Comparison of ENCODE assay signal across 9 cellular contexts in genomic region chr6:43120938-43121913, GRCh38. TPM values are rescaled to one million over a fixed set of nuclear protein-coding genes. Genes with fewer than 3 reads are reported as not detected.
DNase-seq lines count a peak whose midpoint lies in the region; TF ChIP-seq lines count a peak whose summit lies in the region.
"Had no signal": no experiment of that assay in that cellular context is flagged by ENCODE, and none has a peak within 500 bp of the region (broad histone marks: within the 10 kb centered on the region; RNA-seq: fewer than 3 reads in every experiment).

No MANE protein-coding gene starts in this region.

- H3K4me1 ChIP-seq in thyroid gland, result no peaks in the 10 kb centered on the region

- no peaks in the 10 kb centered on the region for H3K4me1 Mint-ChIP-seq in activated T-helper 1 cell treated with anti-CD3 and anti-CD28 coated beads, Interleukin-12 subunit alpha, Interleukin-12 subunit beta, Interleukin-2, Interleukin-4 antibody, amounts not matched to agents 30 ng/mL and 10 ng/mL and 1 ng/mL, durations not matched to agents 14 hours and 24 hours and 36 hours (ENCODE audit: low read depth)

- in situ Hi-C loops in astrocyte of the spinal cord (cut with HindIII; ENCODE audit: low sequenced_read_pairs), result no loop called here

- no peak overlapping the region for H3K27ac Mint-ChIP-seq in activated T-helper 1 cell treated with anti-CD3 and anti-CD28 coated beads, Interleukin-12 subunit alpha, Interleukin-12 subunit beta, Interleukin-2, Interleukin-4 antibody, amounts not matched to agents 30 ng/mL and 10 ng/mL and 1 ng/mL, durations not matched to agents 14 hours and 24 hours and 36 hours

- intact Hi-C loops in thyroid gland (cut with DNase I), result no loop called here
- intact Hi-C loops in activated T-helper 1 cell treated with anti-CD3 and anti-CD28 coated beads, Interleukin-12 subunit alpha, Interleukin-12 subunit beta, Interleukin-2, Interleukin-4 antibody, amounts not matched to agents 30 ng/mL and 10 ng/mL and 1 ng/mL, durations not matched to agents 14 hours and 24 hours and 36 hours (cut with micrococcal nuclease), result no loop called here

- H3K27me3 ChIP-seq in thyroid gland, result no peaks in the 10 kb centered on the region

- H3K27ac ChIP-seq in thyroid gland, result peak overlapping the region in 1 of 3 donors; percentile 33

- H3K9me3 Mint-ChIP-seq in activated T-helper 1 cell treated with anti-CD3 and anti-CD28 coated beads, Interleukin-12 subunit alpha, Interleukin-12 subunit beta, Interleukin-2, Interleukin-4 antibody, amounts not matched to agents 30 ng/mL and 10 ng/mL and 1 ng/mL, durations not matched to agents 14 hours and 24 hours and 36 hours, result no peaks in the 10 kb centered on the region

- no peaks in the 10 kb centered on the region for H3K36me3 ChIP-seq in thyroid gland

- peak; percentile 12 for TF ChIP-seq CTCF in astrocyte of the spinal cord (IDR thresholded peaks at IDR 0.05; ENCODE audit: low read depth, low read length)
- TF ChIP-seq CTCF in thyroid gland (IDR thresholded peaks at IDR 0.05), result no peak

- no peaks in the 10 kb centered on the region for H3K9me3 ChIP-seq in thyroid gland

- no peaks in the 10 kb centered on the region for H3K36me3 Mint-ChIP-seq in activated T-helper 1 cell treated with anti-CD3 and anti-CD28 coated beads, Interleukin-12 subunit alpha, Interleukin-12 subunit beta, Interleukin-2, Interleukin-4 antibody, amounts not matched to agents 30 ng/mL and 10 ng/mL and 1 ng/mL, durations not matched to agents 14 hours and 24 hours and 36 hours (ENCODE audit: low read depth)

- DNase-seq in HK-2 (ENCODE audit: unreplicated experiment) (peak; percentile 80), astrocyte of the spinal cord (ENCODE audit: low read depth, low spot score) (peak; percentile 96), islet precursor cell (peak; percentile 99), thyroid gland (peak; percentile 25 to 42), ureter (ENCODE audit: low spot score) (no peak), NCI-H2227 treated with DMSO at 0.1 percent for 48 hours (lab: John Stamatoyannopoulos, UW) (no peak)
- DNase-seq in activated T-helper 1 cell treated with anti-CD3 and anti-CD28 coated beads, Interleukin-12 subunit alpha, Interleukin-12 subunit beta, Interleukin-2, Interleukin-4 antibody, amounts not matched to agents 30 ng/mL and 10 ng/mL and 1 ng/mL, durations not matched to agents 14 hours and 24 hours and 36 hours (ENCODE audit: low spot score), result no peak
- no peak for DNase-seq in activated CD4-positive, alpha-beta T cell treated with anti-CD3 and anti-CD28 coated beads for 4 hours
- DNase-seq: NCI-H510A treated with DMSO at 0.1 percent for 48 hours had no signal

- peaks cover 4% of the 10 kb centered on the region for H3K27me3 Mint-ChIP-seq in activated T-helper 1 cell treated with anti-CD3 and anti-CD28 coated beads, Interleukin-12 subunit alpha, Interleukin-12 subunit beta, Interleukin-2, Interleukin-4 antibody, amounts not matched to agents 30 ng/mL and 10 ng/mL and 1 ng/mL, durations not matched to agents 14 hours and 24 hours and 36 hours (ENCODE audit: insufficient read depth)

- H3K4me3 ChIP-seq in astrocyte of the spinal cord (ENCODE audit: low read depth, low read length) (no peak overlapping the region), thyroid gland (replicated peaks in 1 of 3) (no peak overlapping the region)

- 67 to 69% methylated on average over 7 to 9 of the region's 9 CpGs for WGBS in thyroid gland, 2 donors

- H3K4me3 Mint-ChIP-seq in activated T-helper 1 cell treated with anti-CD3 and anti-CD28 coated beads, Interleukin-12 subunit alpha, Interleukin-12 subunit beta, Interleukin-2, Interleukin-4 antibody, amounts not matched to agents 30 ng/mL and 10 ng/mL and 1 ng/mL, durations not matched to agents 14 hours and 24 hours and 36 hours, result no peak overlapping the region

- TF ChIP-seq POLR2A in thyroid gland (IDR thresholded peaks at IDR 0.05), result no peak

RNA-seq across cellular contexts. Expression of gene PTK7, which starts 45.1 kb away (rescaled TPM):
- total RNA-seq in thyroid gland, result 10 to 100 TPM; 43.8 to 58.9 (median 55.0) TPM
- 3.3 and 3.7 TPM in 2 replicates for total RNA-seq in activated T-helper 1 cell treated with anti-CD3 and anti-CD28 coated beads, Interleukin-12 subunit alpha, Interleukin-12 subunit beta, Interleukin-2, Interleukin-4 antibody, amounts not matched to agents 30 ng/mL and 10 ng/mL and 1 ng/mL, durations not matched to agents 14 hours and 24 hours and 36 hours
- total RNA-seq in ureter, result 52.0 TPM

RNA-seq across cellular contexts. Expression of gene SRF, which starts 49.8 kb away (rescaled TPM):
- total RNA-seq in thyroid gland, result 10 to 100 TPM; 21.5 to 34.1 (median 22.6) TPM
- total RNA-seq in activated T-helper 1 cell treated with anti-CD3 and anti-CD28 coated beads, Interleukin-12 subunit alpha, Interleukin-12 subunit beta, Interleukin-2, Interleukin-4 antibody, amounts not matched to agents 30 ng/mL and 10 ng/mL and 1 ng/mL, durations not matched to agents 14 hours and 24 hours and 36 hours, result 61.4 and 61.9 TPM in 2 replicates
- total RNA-seq in ureter, result 55.7 TPM

Comparison
In these comparisons a context has a peak if more than half of its experiments do, and no peak if none do; other contexts are left out.
1. DNase-seq: peak in HK-2 (single experiment), astrocyte of the spinal cord (single experiment), islet precursor cell (single experiment) and thyroid gland (2 of 2); none in activated T-helper 1 cell treated with anti-CD3 and anti-CD28 coated beads, Interleukin-12 subunit alpha, Interleukin-12 subunit beta, Interleukin-2, Interleukin-4 antibody, amounts not matched to agents 30 ng/mL and 10 ng/mL and 1 ng/mL, durations not matched to agents 14 hours and 24 hours and 36 hours (single experiment), ureter (single experiment), NCI-H2227 treated with DMSO at 0.1 percent for 48 hours (single experiment) and activated CD4-positive, alpha-beta T cell treated with anti-CD3 and anti-CD28 coated beads for 4 hours (0 of 2).